In genomic region chr3:55370272-55370671, GRCh38 we compare ENCODE assay signal across 8 cellular contexts.
"Had no signal": no experiment of that assay in that cellular context is flagged by ENCODE, and none has a peak within 500 bp of the region (broad histone marks: within the 10 kb centered on the region; RNA-seq: fewer than 3 reads in every experiment).

No MANE protein-coding gene starts in this region.

- DNase-seq: GM23248, GOT3, H7, HFFc6 had no signal

- H3K9me3 ChIP-seq: HAP-1 had no signal

- H3K36me3 ChIP-seq: HAP-1 had no signal

- ATAC-seq: HCT116, HepG2 had no signal

- H3K4me1 ChIP-seq: HAP-1 had no signal

- H3K4me3 ChIP-seq: GM23248, HAP-1 had no signal

- H3K27ac ChIP-seq: GM23248, HL-60 had no signal

- FAIRE-seq: HepG2 had no signal
